In genomic region chr4:10104991-10105276, GRCh38 we compare ENCODE assay signal across 10 cellular contexts. TPM values are rescaled to one million over a fixed set of nuclear protein-coding genes. Genes with fewer than 3 reads are reported as not detected.
DNase-seq lines count a peak whose midpoint lies in the region; ATAC-seq and TF ChIP-seq lines count a peak whose summit lies in the region.
"Had no signal": no experiment of that assay in that cellular context is flagged by ENCODE, and none has a peak within 500 bp of the region (broad histone marks: within the 10 kb centered on the region; RNA-seq: fewer than 3 reads in every experiment).

No MANE protein-coding gene starts in this region.

- H3K27me3 ChIP-seq in ACC112 (ENCODE audit: insufficient read depth, low read length) (no peaks in the 10 kb centered on the region), IMR-90 (ENCODE audit: control insufficient read depth, insufficient read depth, low read length) (no peaks in the 10 kb centered on the region), dorsolateral prefrontal cortex (no peaks in the 10 kb centered on the region), neutrophil (no peaks in the 10 kb centered on the region), SJCRH30 (no peaks in the 10 kb centered on the region)

- H3K18ac ChIP-seq in IMR-90 (ENCODE audit: low read depth, low read length) = peak overlapping the region; percentile 84

- peak overlapping the region; percentile 49; the same call in 1 of the 2 replicates for H3K9ac ChIP-seq in IMR-90 (ENCODE audit: low read depth, low read length)

- in situ Hi-C loops in IMR-90 (cut with MboI; ENCODE audit: low sequenced_read_pairs) = no loop called here
- in situ Hi-C loops in GM13976 (cut with MboI; ENCODE audit: low sequenced_read_pairs, unreplicated experiment) = no loop called here

- peak overlapping the region; percentile 95 for H3K14ac ChIP-seq in IMR-90 (replicated peaks; ENCODE audit: low read depth, low read length)

- H2AK5ac ChIP-seq in IMR-90 (ENCODE audit: low read depth, low read length) = peak overlapping the region; percentile 85

- H3K4ac ChIP-seq in IMR-90 (ENCODE audit: low read depth, low read length) = peak overlapping the region; percentile 92

- no peaks in the 10 kb centered on the region for H3K9me2 ChIP-seq in OCI-LY7 (ENCODE audit: insufficient read depth, low read length)

- H3K4me1 ChIP-seq in ACC112 (ENCODE audit: control insufficient read depth, insufficient read depth, low read length, unreplicated experiment) (peaks cover 71% of the 10 kb centered on the region), IMR-90 (ENCODE audit: control insufficient read depth, insufficient read depth, low read length) (peaks cover 65% of the 10 kb centered on the region), neutrophil (ENCODE audit: control insufficient read depth in 1 of 2, insufficient read depth in 1 of 2, low read depth in 1 of 2, low read length in 1 of 2) (peaks cover 11 to 46% of the 10 kb centered on the region in 2 experiments), SJCRH30 (peaks cover 19% of the 10 kb centered on the region), OCI-LY7 (ENCODE audit: insufficient read depth, low read length, poor library complexity, severe bottlenecking) (no peaks in the 10 kb centered on the region)

- peak overlapping the region; percentile 99 for H2BK5ac ChIP-seq in IMR-90 (ENCODE audit: low read depth, low read length, poor library complexity, severe bottlenecking)

- H3K4me3 ChIP-seq in ACC112 (ENCODE audit: low read depth, low read length) = peak overlapping the region; percentile 67; the same call in 1 of the 2 replicates
- H3K4me3 ChIP-seq in IMR-90 (ENCODE audit: insufficient read depth, low read depth, low read length) = no peak overlapping the region
- peak overlapping the region in 2 of 59 donors; percentile 10 to 13 for H3K4me3 ChIP-seq in dorsolateral prefrontal cortex
- no peak overlapping the region for H3K4me3 ChIP-seq in neutrophil (ENCODE audit: low read depth in 1 of 2, low read length in 1 of 2)
- H3K4me3 ChIP-seq in SJCRH30 = no peak overlapping the region
- no peak overlapping the region for H3K4me3 ChIP-seq in OCI-LY7 (ENCODE audit: low read depth, low read length, poor library complexity, severe bottlenecking)

- peak overlapping the region; percentile 40 for H4K5ac ChIP-seq in IMR-90 (ENCODE audit: low read depth, low read length)

- peaks cover 68% of the 10 kb centered on the region for H3K9me1 ChIP-seq in IMR-90 (ENCODE audit: insufficient read depth, low read length)

- POLR2A ChIA-PET in IMR-90 (lab: Charles Lee; ENCODE audit: unreplicated experiment) (no interaction called here), OCI-LY7 (lab: Charles Lee) (interaction anchor here (0.6 kb wide), 1 partner anchor 532 kb away, joined by 4 read pairs; no protein-coding TSS in a partner anchor)

- H3K36me3 ChIP-seq in ACC112 (ENCODE audit: insufficient read depth, low read length) = peaks cover 40% of the 10 kb centered on the region
- peaks cover 74% of the 10 kb centered on the region for H3K36me3 ChIP-seq in IMR-90 (ENCODE audit: control insufficient read depth, insufficient read depth, low read length)
- peaks cover 98% of the 10 kb centered on the region for H3K36me3 ChIP-seq in neutrophil
- H3K36me3 ChIP-seq in SJCRH30 = peaks cover 25% of the 10 kb centered on the region
- peaks cover 90% of the 10 kb centered on the region for H3K36me3 ChIP-seq in OCI-LY7 (ENCODE audit: insufficient read depth, low read length)

- H2BK15ac ChIP-seq in IMR-90 (ENCODE audit: low read depth, low read length) = no peak overlapping the region

- H2BK120ac ChIP-seq in IMR-90 (ENCODE audit: low read depth, low read length) = peak overlapping the region; percentile 68

- no peak overlapping the region for H2AFZ ChIP-seq in ACC112 (ENCODE audit: low read length, unreplicated experiment)
- no peak overlapping the region for H2AFZ ChIP-seq in IMR-90 (replicated peaks; ENCODE audit: low read length, poor library complexity)
- H2AFZ ChIP-seq in OCI-LY7 (ENCODE audit: low read length) = no peak overlapping the region

- peak overlapping the region; percentile 90 for H3K27ac ChIP-seq in ACC112 (ENCODE audit: low read depth, low read length)
- H3K27ac ChIP-seq in IMR-90 (ENCODE audit: insufficient read depth, low read length) = peak overlapping the region; percentile 82
- peak overlapping the region in 46 of 59 donors; percentile 1 to 88 (median 58) for H3K27ac ChIP-seq in dorsolateral prefrontal cortex
- H3K27ac ChIP-seq in neutrophil = peak overlapping the region; percentile 43
- no peak overlapping the region for H3K27ac ChIP-seq in SJCRH30
- H3K27ac ChIP-seq in OCI-LY7 (ENCODE audit: low read depth, low read length, poor library complexity, severe bottlenecking) = no peak overlapping the region

- H3K4me2 ChIP-seq in IMR-90 (ENCODE audit: low read depth, low read length) (peak overlapping the region; percentile 43; the same call in 1 of the 2 replicates), OCI-LY7 (ENCODE audit: low read length) (no peak overlapping the region)

- no peaks in the 10 kb centered on the region for H3K9me3 ChIP-seq in IMR-90 (ENCODE audit: control insufficient read depth, insufficient read depth, low read length)
- H3K9me3 ChIP-seq in neutrophil = no peaks in the 10 kb centered on the region
- H3K9me3 ChIP-seq in SJCRH30 (replicated peaks) = no peaks in the 10 kb centered on the region
- no peaks in the 10 kb centered on the region for H3K9me3 ChIP-seq in OCI-LY7 (ENCODE audit: low read length)

- BruUV-seq in IMR-90 (replicated peaks; lab: Mats Ljungman, UMichigan) = no TSS peak
- BruUV-seq in OCI-LY7 (replicated peaks; lab: Mats Ljungman, UMichigan) = no TSS peak

- no peak for TF ChIP-seq CTCF in IMR-90 (conservative IDR thresholded peaks at IDR 0.05; ENCODE audit: low read depth, low read length)
- no peak for TF ChIP-seq CTCF in dorsolateral prefrontal cortex (IDR thresholded peaks at IDR 0.05 in 54 of 56, conservative IDR thresholded peaks at IDR 0.05 in 2 of 56; ENCODE audit: low read depth in 1 of 56, partially characterized antibody in 56 of 56)
- no peak for TF ChIP-seq CTCF in neutrophil (IDR thresholded peaks at IDR 0.05)
- no peak for TF ChIP-seq CTCF in GM13976 (IDR thresholded peaks at IDR 0.05; ENCODE audit: borderline replicate concordance, control extremely low read depth, extremely low read depth, insufficient read depth, missing control alignments)
- no peak for TF ChIP-seq CTCF in OCI-LY7 (conservative IDR thresholded peaks at IDR 0.05; ENCODE audit: low read length)

- DNase-seq in IMR-90 (no peak), dorsolateral prefrontal cortex (no peak), GM13976 (ENCODE audit: low spot score) (no peak), SJCRH30 (no peak), globus pallidus (ENCODE audit: low spot score) (no peak), OCI-LY7 (ENCODE audit: low spot score) (no peak)
- DNase-seq: activated effector memory CD4-positive, alpha-beta T cell treated with anti-CD3 and anti-CD28 coated beads, Interleukin-2, amount 50 U/mL, for 16 hours; NCI-H2081 treated with DMSO at 0.1 percent for 48 hours had no signal

- 91% methylated on average over 5 of the region's 6 CpGs; no CpG with 5 or more reads in 1 of the 2 experiments for WGBS in IMR-90 (ENCODE audit: extremely low coverage in 2 of 2, insufficient read length in 1 of 2), 2 experiments

- H4K91ac ChIP-seq in IMR-90 (ENCODE audit: insufficient read depth, low read depth, low read length) = peak overlapping the region; percentile 83

- H4K8ac ChIP-seq in IMR-90 (ENCODE audit: low read depth in 2 of 2, low read length in 2 of 2) = peak overlapping the region; percentile 78; a peak in 3 of 4 replicates

- H3K23ac ChIP-seq in IMR-90 (ENCODE audit: low read depth, low read length) = peak overlapping the region; percentile 91

- H2AK9ac ChIP-seq in IMR-90 (replicated peaks; ENCODE audit: low read depth, low read length, poor library complexity) = peak overlapping the region; percentile 74

- H2BK20ac ChIP-seq in IMR-90 (ENCODE audit: low read depth, low read length) = peak overlapping the region; percentile 24; the same call in 1 of the 2 replicates

- H3K56ac ChIP-seq in IMR-90 (ENCODE audit: extremely low read depth, insufficient read depth, low read length) = no peak overlapping the region

- H3K79me1 ChIP-seq in IMR-90 (ENCODE audit: low read depth in 1 of 2, low read length in 2 of 2) = peaks cover 0 to 62% of the 10 kb centered on the region in 2 experiments; a peak in 2 of 4 replicates

- CTCF ChIA-PET in IMR-90 (lab: Yijun Ruan, JAX) = no interaction called here
- CTCF ChIA-PET in OCI-LY7 (lab: Charles Lee; ENCODE audit: unreplicated experiment) = no interaction called here

- dilution Hi-C loops in IMR-90 (cut with HindIII; ENCODE audit: low sequenced_read_pairs, unreplicated experiment) = no loop called here

- no peak for TF ChIP-seq RAD21 in IMR-90 (IDR thresholded peaks at IDR 0.05; ENCODE audit: low read length)

- peaks cover 96% of the 10 kb centered on the region for H4K20me1 ChIP-seq in IMR-90 (ENCODE audit: insufficient read depth, low read length)
- H4K20me1 ChIP-seq in OCI-LY7 (ENCODE audit: insufficient read depth, low read length) = peaks cover 31% of the 10 kb centered on the region

- TF ChIP-seq POLR2A in IMR-90 (IDR thresholded peaks at IDR 0.05; ENCODE audit: low read depth, low read length) = no peak

- ATAC-seq in IMR-90 (ENCODE audit: low read depth) = no peak

- intact Hi-C loops in IMR-90 (cut with micrococcal nuclease) (no loop called here), dorsolateral prefrontal cortex (cut with DNase I) (no loop called here), OCI-LY7 (cut with micrococcal nuclease; ENCODE audit: unreplicated experiment) (no loop called here)

- H3K79me2 ChIP-seq in ACC112 (ENCODE audit: control insufficient read depth, insufficient read depth, low read length, unreplicated experiment) (peaks cover 93% of the 10 kb centered on the region), OCI-LY7 (ENCODE audit: insufficient read depth, low read depth, low read length) (peaks cover 51% of the 10 kb centered on the region; the same call in 1 of the 2 replicates)

TF ChIP-seq in IMR-90, 13 proteins besides CTCF, POLR2A, EP300 and RAD21:
- TF ChIP-seq CHD1 (IDR thresholded peaks at IDR 0.05; ENCODE audit: low read depth, low read length) = no peak
TF ChIP-seq in IMR-90: peak in this region for 0.

RNA-seq across cellular contexts. Expression of gene WDR1, which starts 11.7 kb away (rescaled TPM):
- 782 and 992 TPM in 2 replicates for total RNA-seq in IMR-90 (2012; rRNA removed)
- polyA plus RNA-seq in IMR-90 (2012; rRNA removed) = 725 and 739 TPM in 2 replicates
- polyA plus RNA-seq in IMR-90 (2012; cell fraction: cytosol; rRNA removed) = 709 and 1,014 TPM in 2 replicates
- 487 and 886 TPM in 2 replicates for polyA plus RNA-seq in IMR-90 (2012; cell fraction: nucleus; rRNA removed; ENCODE audit: low replicate concordance)
- total RNA-seq in dorsolateral prefrontal cortex = 100 to 1,000 TPM in 77 of 120 experiments, 10 to 100 TPM in 43; 67.7 to 164 (median 107) TPM
- total RNA-seq in SJCRH30 (2014; rRNA removed; shearing (Covaris generic)) = 95.1 and 95.7 TPM in 2 replicates
- total RNA-seq in OCI-LY7 (2014; rRNA removed; shearing (Covaris generic)) = 77.6 and 85.0 TPM in 2 replicates
- total RNA-seq in OCI-LY7 (2022) = 134 and 152 TPM in 2 replicates

Comparison
In these comparisons a context has a peak if more than half of its experiments do, and no peak if none do; other contexts are left out.
1. H3K27ac ChIP-seq: peak in ACC112 (single experiment), IMR-90 (single experiment), dorsolateral prefrontal cortex (46 of 59) and neutrophil (single experiment); none in SJCRH30 (single experiment) and OCI-LY7 (single experiment).